8 cellular contexts compared by ENCODE assay signal in genomic region chr3:185937689-185938374, GRCh38. TPM values are rescaled to one million over a fixed set of nuclear protein-coding genes. Genes with fewer than 3 reads are reported as not detected.
DNase-seq lines count a peak whose midpoint lies in the region; ATAC-seq and TF ChIP-seq lines count a peak whose summit lies in the region.

TRA2B (minus strand) TSS chr3:185938014; CDS start chr3:185937860, 154 bp downstream.

- no peaks in the 10 kb centered on the region for H3K27me3 Mint-ChIP-seq in CD4-positive, alpha-beta memory T cell

- H3K36me3 ChIP-seq in CD4-positive, alpha-beta memory T cell (ENCODE audit: insufficient read depth, low read length) = no peaks in the 10 kb centered on the region
- no peaks in the 10 kb centered on the region for H3K36me3 ChIP-seq in liver (ENCODE audit: control insufficient read depth in 4 of 4, insufficient read depth in 3 of 4, low read depth in 1 of 4, low read length in 3 of 4)

- 2% methylated on average over 55 of the region's 55 CpGs for WGBS in liver

- H3K4me3 Mint-ChIP-seq in CD4-positive, alpha-beta memory T cell = peak within 1 kb of the TSS; percentile 98 to 100 (median 100)

- peak; percentile 97 to 99 (median 99) for DNase-seq in CD4-positive, alpha-beta memory T cell
- DNase-seq in NCI-H82 (lab: John Stamatoyannopoulos, UW) (peak; percentile 100), dermis microvascular lymphatic vessel endothelial cell (ENCODE audit: low read depth in 2 of 2) (peak; percentile 91 to 98)
- DNase-seq in activated CD4-positive, alpha-beta T cell treated with anti-CD3 and anti-CD28 coated beads, Interleukin-2, amount 50 U/mL, for 48 hours = peak; percentile 99
- peak; percentile 99 for DNase-seq in stimulated activated CD4-positive, alpha-beta T cell treated with anti-CD3 and anti-CD28 coated beads, Interleukin-4, amount 100 ng/mL, for 24 hours

- peak within 1 kb of the TSS; percentile 98 for H3K4me3 ChIP-seq in CD4-positive, alpha-beta memory T cell (ENCODE audit: low read length in 2 of 2)
- peak within 1 kb of the TSS; percentile 70 to 99 (median 93) for H3K4me3 ChIP-seq in liver (ENCODE audit: low read depth in 1 of 3, low read length in 3 of 3)

- intact Hi-C loops in CD4-positive, alpha-beta memory T cell (cut with micrococcal nuclease) = loop anchor here (1.0 to 10.0 kb wide), 8 partner anchors 9 to 1089 kb away; partner anchors contain the start of genes EIF4A2, IGF2BP2, RFC4 and SENP2

- H3K4me1 Mint-ChIP-seq in CD4-positive, alpha-beta memory T cell = peaks cover 26 to 62% (median 35%) of the 10 kb centered on the region in 4 donors

- TF ChIP-seq CTCF in liver (IDR thresholded peaks at IDR 0.05; ENCODE audit: low read depth, low read length, missing input control) = no peak

- peak within 1 kb of the TSS; percentile 100 for H3K27ac Mint-ChIP-seq in CD4-positive, alpha-beta memory T cell

- peaks cover 0 to 3% (median 0%) of the 10 kb centered on the region in 8 donors for H3K9me3 Mint-ChIP-seq in CD4-positive, alpha-beta memory T cell

- POLR2A ChIA-PET in CD4-positive, alpha-beta memory T cell (lab: Charles Lee; ENCODE audit: partially characterized antibody) = interaction anchor here (0.9 to 3.9 kb wide), 24 partner anchors 11 to 1802 kb away, joined by 3 to 95 read pairs (median 6); partner anchors contain the start of genes DNAJB11, EIF4A2, ETV5 and RPL39L

- ATAC-seq in GM19438 (IDR thresholded peaks at IDR 0.05; ENCODE audit: low read depth, unreplicated experiment) (peak; percentile 95), HG03575 (IDR thresholded peaks at IDR 0.05; ENCODE audit: extremely low read depth, insufficient number of reproducible peaks, low FRiP score, unreplicated experiment) (peak; percentile 71)

- H3K36me3 Mint-ChIP-seq in CD4-positive, alpha-beta memory T cell = peaks cover 8 to 47% of the 10 kb centered on the region in 2 donors

- peaks cover 32% of the 10 kb centered on the region for H3K4me1 ChIP-seq in CD4-positive, alpha-beta memory T cell (ENCODE audit: insufficient read depth, low read length)
- H3K4me1 ChIP-seq in liver (ENCODE audit: control insufficient read depth in 4 of 4, insufficient read depth in 4 of 4, low read length in 3 of 4) = peaks cover 1 to 28% (median 26%) of the 10 kb centered on the region in 4 donors

- CTCF ChIA-PET in CD4-positive, alpha-beta memory T cell (lab: Charles Lee; ENCODE audit: partially characterized antibody) = interaction anchor here (1.0 to 1.5 kb wide), 4 partner anchors 10 to 634 kb away, joined by 3 to 5 read pairs (median 3); partner anchors contain the start of gene DNAJB11

- peak within 1 kb of the TSS; percentile 99 for H3K27ac ChIP-seq in CD4-positive, alpha-beta memory T cell (ENCODE audit: low read depth, low read length)
- H3K27ac ChIP-seq in liver (ENCODE audit: low read depth in 1 of 2, low read length in 2 of 2) = peak within 1 kb of the TSS; percentile 99 to 100

- no peaks in the 10 kb centered on the region for H3K9me3 ChIP-seq in CD4-positive, alpha-beta memory T cell (ENCODE audit: control insufficient read depth in 1 of 2, low read length in 2 of 2)
- H3K9me3 ChIP-seq in liver (ENCODE audit: control insufficient read depth in 4 of 4, low read length in 3 of 4) = no peaks in the 10 kb centered on the region

- no peaks in the 10 kb centered on the region for H3K27me3 ChIP-seq in CD4-positive, alpha-beta memory T cell (ENCODE audit: insufficient read depth, low read length)
- H3K27me3 ChIP-seq in liver (ENCODE audit: control insufficient read depth in 4 of 4, insufficient read depth in 4 of 4, low read length in 3 of 4) = no peaks in the 10 kb centered on the region

- no peak for TF ChIP-seq RAD21 in liver (IDR thresholded peaks at IDR 0.05)

- peak within 1 kb of the TSS; percentile 99 to 100 for H3K9ac ChIP-seq in liver (ENCODE audit: low read depth in 1 of 2, low read length in 2 of 2)

TF ChIP-seq in liver, 16 proteins besides CTCF, POLR2A, EP300 and RAD21:
- TF ChIP-seq NR2F2 (IDR thresholded peaks at IDR 0.05) (no peak), RXRA (IDR thresholded peaks at IDR 0.05) (no peak), FOXA1 (IDR thresholded peaks at IDR 0.05) (peak; percentile 30), EGR1 (IDR thresholded peaks at IDR 0.05; ENCODE audit: low read depth in 2 of 2) (peak; percentile 68 to 90), SP1 (IDR thresholded peaks at IDR 0.05) (peak; percentile 63), JUND (IDR thresholded peaks at IDR 0.05) (peak; percentile 47 to 73), REST (IDR thresholded peaks at IDR 0.05) (peak; percentile 82), FOXA2 (IDR thresholded peaks at IDR 0.05) (no peak), ATF3 (IDR thresholded peaks at IDR 0.05) (peak; percentile 61), HNF4G (IDR thresholded peaks at IDR 0.05) (no peak), HNF4A (conservative IDR thresholded peaks at IDR 0.05) (peak in 1 of 2 donors; percentile 16), MAX (IDR thresholded peaks at IDR 0.05) (peak; percentile 89), YY1 (IDR thresholded peaks at IDR 0.05) (no peak), GABPA (IDR thresholded peaks at IDR 0.05 in 1 of 2, conservative IDR thresholded peaks at IDR 0.05 in 1 of 2) (peak; percentile 86 to 95), TAF1 (conservative IDR thresholded peaks at IDR 0.05) (peak; percentile 97)
- TF ChIP-seq, protein P1, sequence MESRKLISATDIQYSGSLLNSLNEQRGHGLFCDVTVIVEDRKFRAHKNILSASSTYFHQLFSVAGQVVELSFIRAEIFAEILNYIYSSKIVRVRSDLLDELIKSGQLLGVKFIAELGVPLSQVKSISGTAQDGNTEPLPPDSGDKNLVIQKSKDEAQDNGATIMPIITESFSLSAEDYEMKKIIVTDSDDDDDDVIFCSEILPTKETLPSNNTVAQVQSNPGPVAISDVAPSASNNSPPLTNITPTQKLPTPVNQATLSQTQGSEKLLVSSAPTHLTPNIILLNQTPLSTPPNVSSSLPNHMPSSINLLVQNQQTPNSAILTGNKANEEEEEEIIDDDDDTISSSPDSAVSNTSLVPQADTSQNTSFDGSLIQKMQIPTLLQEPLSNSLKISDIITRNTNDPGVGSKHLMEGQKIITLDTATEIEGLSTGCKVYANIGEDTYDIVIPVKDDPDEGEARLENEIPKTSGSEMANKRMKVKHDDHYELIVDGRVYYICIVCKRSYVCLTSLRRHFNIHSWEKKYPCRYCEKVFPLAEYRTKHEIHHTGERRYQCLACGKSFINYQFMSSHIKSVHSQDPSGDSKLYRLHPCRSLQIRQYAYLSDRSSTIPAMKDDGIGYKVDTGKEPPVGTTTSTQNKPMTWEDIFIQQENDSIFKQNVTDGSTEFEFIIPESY (IDR thresholded peaks at IDR 0.05) = no peak

RNA-seq across cellular contexts. Expression of gene TRA2B, which starts in this region (rescaled TPM):
- total RNA-seq in CD4-positive, alpha-beta memory T cell = 100 to 1,000 TPM; 179 to 181 TPM
- polyA plus RNA-seq in CD4-positive, alpha-beta memory T cell = 100 to 1,000 TPM; 121 to 178 TPM
- total RNA-seq in dermis microvascular lymphatic vessel endothelial cell = 174 and 191 TPM in 2 replicates
- total RNA-seq in liver = 100 to 1,000 TPM in 1 of 2 donors, 10 to 100 TPM in 1; 96.2 to 106 TPM
- polyA plus RNA-seq in liver = 10 to 100 TPM; 31.8 to 44.5 TPM

Comparison
In these comparisons a context has a peak if more than half of its experiments do, and no peak if none do; other contexts are left out.
1. Peak in every context shown above with its lines: DNase-seq, ATAC-seq, H3K4me3 ChIP-seq and H3K27ac ChIP-seq.